8 cellular contexts compared by ENCODE assay signal in genomic region chrX:45767021-45767491, GRCh38.
A peak's percentile ranks its signal among the peaks of the same experiment; 100 is the strongest.
DNase-seq lines count a peak whose midpoint lies in the region; ATAC-seq, FAIRE-seq and TF ChIP-seq lines count a peak whose summit lies in the region.

No MANE protein-coding gene starts in this region.

- POLR2A ChIA-PET in SK-N-SH (lab: Yijun Ruan, JAX) = no interaction called here

- H3F3A ChIP-seq in SK-N-SH (replicated peaks; ENCODE audit: insufficient read depth) (peaks cover 85% of the 10 kb centered on the region), smooth muscle cell (ENCODE audit: low read depth) (no peaks in the 10 kb centered on the region)

- H3K9me2 ChIP-seq in SK-N-SH = no peaks in the 10 kb centered on the region

- H3K4me3 ChIP-seq in SK-N-SH (ENCODE audit: low read depth in 2 of 2, low read length in 1 of 2) (peak overlapping the region; percentile 61 to 69; a peak in 3 of 4 replicates), smooth muscle cell (peak overlapping the region; percentile 58)

- WGBS in SK-N-SH (ENCODE audit: low lambda C conversion rate) = 9% methylated on average over 3 of the region's 3 CpGs
- 46% methylated on average over 3 of the region's 3 CpGs for WGBS in smooth muscle cell (ENCODE audit: low lambda C conversion rate)

- H3K9ac ChIP-seq in SK-N-SH (peak overlapping the region; percentile 99), smooth muscle cell (ENCODE audit: low read depth) (peak overlapping the region; percentile 85)

- TF ChIP-seq POLR2A in erythroblast (IDR thresholded peaks at IDR 0.05; ENCODE audit: low read length) = peak; percentile 32

- DNase-seq in SK-N-SH (no peak), SIG-M5 (lab: John Stamatoyannopoulos, UW) (peak; percentile 15), erythroblast (lab: John Stamatoyannopoulos, UW) (peak; percentile 23 to 63), smooth muscle cell (lab: John Stamatoyannopoulos, UW; ENCODE audit: unreplicated experiment) (no peak), D721Med (ENCODE audit: insufficient read length, low spot score) (no peak), GM19240 (ENCODE audit: insufficient read length, low spot score) (no peak)

- TF ChIP-seq CTCF in SK-N-SH (IDR thresholded peaks at IDR 0.05) (peak; percentile 32; the same call in 1 of the 2 replicates), smooth muscle cell (IDR thresholded peaks at IDR 0.05; ENCODE audit: borderline replicate concordance, insufficient read depth, poor library complexity, severe bottlenecking) (no peak), D721Med (IDR thresholded peaks at IDR 0.05; ENCODE audit: insufficient read depth, missing control alignments) (no peak)

- H3K9me3 ChIP-seq in SK-N-SH (no peaks in the 10 kb centered on the region), smooth muscle cell (replicated peaks; ENCODE audit: low read depth) (no peaks in the 10 kb centered on the region)

- H3K27me3 ChIP-seq in SK-N-SH (ENCODE audit: insufficient read depth) (no peaks in the 10 kb centered on the region), smooth muscle cell (ENCODE audit: low read depth) (no peaks in the 10 kb centered on the region)

- H3K4me2 ChIP-seq in SK-N-SH (peak overlapping the region; percentile 81), smooth muscle cell (peak overlapping the region; percentile 84)

- H2AFZ ChIP-seq in SK-N-SH (ENCODE audit: low read depth) (no peak overlapping the region), smooth muscle cell (ENCODE audit: low read depth) (no peak overlapping the region)

- H4K20me1 ChIP-seq in SK-N-SH (ENCODE audit: insufficient read depth) (peaks cover 53% of the 10 kb centered on the region; the same call in 1 of the 2 replicates), smooth muscle cell (ENCODE audit: low read depth) (peaks cover 43% of the 10 kb centered on the region)

- CTCF ChIA-PET in SK-N-SH (lab: Yijun Ruan, JAX) = interaction anchor here (1.2 kb wide), 1 partner anchor 12 kb away, joined by 3 read pairs; no protein-coding TSS in a partner anchor

- H3K4me1 ChIP-seq in SK-N-SH (ENCODE audit: control insufficient read depth in 1 of 2, insufficient read depth in 2 of 2, low read depth in 1 of 2, low read length in 1 of 2) = peaks cover 0 to 14% of the 10 kb centered on the region in 2 experiments; a peak in 2 of 4 replicates
- peaks cover 4% of the 10 kb centered on the region for H3K4me1 ChIP-seq in smooth muscle cell (ENCODE audit: low read depth)

- H3K79me2 ChIP-seq in SK-N-SH (ENCODE audit: insufficient read depth) (peaks cover 97% of the 10 kb centered on the region), smooth muscle cell (ENCODE audit: low read depth) (peaks cover 76% of the 10 kb centered on the region)

- TF ChIP-seq EP300 in SK-N-SH (IDR thresholded peaks at IDR 0.05; ENCODE audit: borderline replicate concordance in 1 of 2, low read depth in 1 of 2, low read length in 1 of 2) = no peak

- no peak for TF ChIP-seq RAD21 in SK-N-SH (IDR thresholded peaks at IDR 0.05; ENCODE audit: low read length)

- H3K27ac ChIP-seq in SK-N-SH (ENCODE audit: low read depth in 2 of 2, low read length in 1 of 2) (peak overlapping the region; percentile 81 to 96; a peak in 3 of 4 replicates), smooth muscle cell (ENCODE audit: low read depth) (peak overlapping the region; percentile 85)

- no peak for FAIRE-seq in D721Med (lab: Jason Lieb, UNC)

- H3K36me3 ChIP-seq in SK-N-SH (replicated peaks in 1 of 2; ENCODE audit: control insufficient read depth in 1 of 2, insufficient read depth in 2 of 2, low read length in 1 of 2) = peaks cover 55 to 80% of the 10 kb centered on the region in 2 experiments
- no peaks in the 10 kb centered on the region for H3K36me3 ChIP-seq in smooth muscle cell (ENCODE audit: low read depth)

- no peak for ATAC-seq in SK-N-SH treated with all-trans-retinoic acid at 6 μM for 48 hours
- ATAC-seq in HG03571 (IDR thresholded peaks at IDR 0.05; ENCODE audit: unreplicated experiment) = no peak

TF ChIP-seq in SK-N-SH, 30 proteins besides CTCF, POLR2A, EP300 and RAD21 (continues in another document):
- TF ChIP-seq REST (IDR thresholded peaks at IDR 0.05; ENCODE audit: low read depth, low read length) (no peak), JUND (IDR thresholded peaks at IDR 0.05) (0 out of 2 replicates have a peak, but pooled peaks have one; percentile 2), RXRA (IDR thresholded peaks at IDR 0.05; ENCODE audit: borderline replicate concordance, low read depth) (no peak)

TF ChIP-seq in SK-N-SH treated with all-trans-retinoic acid at 6 μM for 48 hours, 23 proteins besides CTCF, POLR2A, EP300 and RAD21 (continues in another document):
- TF ChIP-seq ZFP30 (CRISPR knock-in tag; IDR thresholded peaks at IDR 0.05) (no peak), TCF4 (CRISPR knock-in tag; IDR thresholded peaks at IDR 0.05; ENCODE audit: borderline replicate concordance) (no peak), CSDC2 (CRISPR knock-in tag; IDR thresholded peaks at IDR 0.05) (no peak), POU6F1 (CRISPR knock-in tag; IDR thresholded peaks at IDR 0.05; ENCODE audit: borderline replicate concordance, low read depth) (no peak), ZC3H10 (CRISPR knock-in tag; IDR thresholded peaks at IDR 0.05) (no peak), PATZ1 (CRISPR knock-in tag; IDR thresholded peaks at IDR 0.05; ENCODE audit: borderline replicate concordance) (no peak), TOX (CRISPR knock-in tag; IDR thresholded peaks at IDR 0.05; ENCODE audit: borderline replicate concordance) (no peak), PPARA (CRISPR knock-in tag; IDR thresholded peaks at IDR 0.05; ENCODE audit: borderline replicate concordance) (no peak), OSR1 (CRISPR knock-in tag; IDR thresholded peaks at IDR 0.05) (no peak), CSRNP3 (CRISPR knock-in tag; IDR thresholded peaks at IDR 0.05) (no peak), ZNF8 (CRISPR knock-in tag; IDR thresholded peaks at IDR 0.05) (no peak), BACH2 (CRISPR knock-in tag; IDR thresholded peaks at IDR 0.05; ENCODE audit: borderline replicate concordance) (no peak), ARNTL (CRISPR knock-in tag; IDR thresholded peaks at IDR 0.05; ENCODE audit: borderline replicate concordance, low read depth) (no peak), RARB (CRISPR knock-in tag; IDR thresholded peaks at IDR 0.05) (no peak), ZNF565 (CRISPR knock-in tag; conservative IDR thresholded peaks at IDR 0.05; ENCODE audit: low read depth) (no peak), SNAI2 (CRISPR knock-in tag; IDR thresholded peaks at IDR 0.05) (no peak)

Comparison
In these comparisons a context has a peak if more than half of its experiments do, and no peak if none do; other contexts are left out.
1. DNase-seq: peak in SIG-M5 (single experiment) and erythroblast (2 of 2); none in SK-N-SH (single experiment), smooth muscle cell (single experiment), D721Med (single experiment) and GM19240 (single experiment).